Comparison of ENCODE assay signal across 8 cellular contexts in the genomic region with DNA sequence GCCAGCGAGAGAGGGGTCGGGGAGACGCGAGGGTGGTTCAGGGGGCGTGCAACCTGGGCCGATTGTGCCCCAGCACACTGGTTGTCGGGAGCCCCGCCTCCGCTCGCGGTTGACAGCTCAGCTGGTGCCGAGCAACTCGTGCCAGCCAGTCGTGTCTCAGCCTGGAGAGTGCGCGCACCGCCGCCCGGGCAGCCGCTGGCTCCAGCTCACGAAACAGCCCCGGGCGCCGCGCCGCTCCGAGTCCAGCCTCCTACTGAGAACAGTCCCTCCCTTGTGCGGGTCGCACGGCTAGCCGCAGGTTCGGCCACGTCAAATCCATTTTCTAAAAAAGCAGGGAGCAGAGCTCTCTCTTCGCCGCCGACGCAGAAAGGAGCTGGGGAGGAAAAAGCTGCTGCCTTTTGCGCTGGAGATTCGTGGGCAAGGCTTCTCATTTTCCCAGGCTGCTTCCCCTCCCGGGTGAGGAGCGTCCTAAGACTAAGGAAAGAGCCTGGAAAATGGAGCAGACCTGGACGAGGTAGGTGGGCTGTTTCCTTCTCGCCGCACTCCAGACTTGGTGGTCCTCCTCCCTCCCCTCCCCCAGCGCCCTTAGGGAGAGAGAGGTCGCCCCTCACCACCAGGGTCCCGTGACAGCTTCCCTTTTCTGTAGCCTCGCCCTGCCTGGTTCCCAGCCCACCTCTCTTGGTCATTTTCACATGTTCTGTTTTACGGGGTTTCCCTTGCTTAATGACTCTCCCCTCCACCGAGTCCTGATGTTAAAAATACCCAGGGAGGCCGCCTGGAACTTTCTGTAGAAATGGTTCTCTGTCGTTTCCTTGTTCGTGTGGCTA. TPM values are rescaled to one million over a fixed set of nuclear protein-coding genes. Genes with fewer than 3 reads are reported as not detected.
DNase-seq lines count a peak whose midpoint lies in the region; ATAC-seq and TF ChIP-seq lines count a peak whose summit lies in the region.
"Not testable (repeated sequence)": the region's sequence is repeated elsewhere in the genome, so short reads cannot be mapped to it uniquely, and the experiment has no call there.

No MANE protein-coding gene starts in this region.

- H3K4me1 ChIP-seq in HEK293 (ENCODE audit: control insufficient read depth, insufficient read depth, low read length); PC-9 (replicated peaks; ENCODE audit: insufficient read depth); right atrium auricular region; thoracic aorta (ENCODE audit: control insufficient read depth in 1 of 2, low read depth in 2 of 2): not testable (repeated sequence)

- not testable (repeated sequence) for H3K4me3 ChIP-seq in HEK293 (ENCODE audit: low read depth, low read length)
- H3K4me3 ChIP-seq in PC-9 (peak overlapping the region; percentile 46; the same call in 1 of the 2 replicates), epithelial cell of esophagus (ENCODE audit: low read length) (peak overlapping the region; percentile 19), right atrium auricular region (peak overlapping the region; percentile 17 to 39), thoracic aorta (peak overlapping the region; percentile 70)

- H3K27ac ChIP-seq in HEK293 (ENCODE audit: extremely low read depth, low read depth, low read length); PC-9: not testable (repeated sequence)
- H3K27ac ChIP-seq in right atrium auricular region (peak overlapping the region in 1 of 2 donors; percentile 61), thoracic aorta (peak overlapping the region; percentile 61 to 81)

- not testable (repeated sequence) for H3K9me3 ChIP-seq in HEK293 (ENCODE audit: control insufficient read depth, insufficient read depth, low read depth, low read length); PC-9 (ENCODE audit: insufficient read depth, low read depth); right atrium auricular region; thoracic aorta

- H3K4me2 ChIP-seq in PC-9 = peak overlapping the region; percentile 66

- peak in 1 of 2 experiments; percentile 22 for DNase-seq in PC-9
- peak in 1 of 2 donors; percentile 2 for DNase-seq in activated T-cell treated with anti-CD3 and anti-CD28 coated beads, Interleukin-2, amount 50 U/mL, for 72 hours
- not testable (repeated sequence) for DNase-seq in epithelial cell of esophagus (ENCODE audit: low read depth); right atrium auricular region (ENCODE audit: low spot score); natural killer cell treated with Interleukin-12 subunit alpha and Interleukin-12 subunit beta and Interleukin-15 and Interleukin-18, amount 100 ng/mL, for 72 hours (ENCODE audit: low spot score); thoracic aorta (ENCODE audit: low spot score)

- H3K27me3 ChIP-seq in PC-9 (ENCODE audit: insufficient read depth, low read depth); right atrium auricular region; thoracic aorta (replicated peaks; ENCODE audit: insufficient read depth): not testable (repeated sequence)

- H3K36me3 Mint-ChIP-seq in activated T-cell treated with anti-CD3 and anti-CD28 coated beads, Interleukin-2, amount 50 U/mL, for 72 hours (ENCODE audit: insufficient read depth in 2 of 2); natural killer cell treated with Interleukin-12 subunit alpha and Interleukin-12 subunit beta and Interleukin-15 and Interleukin-18, amount 100 ng/mL, for 72 hours: not testable (repeated sequence)

- ATAC-seq in GM18502 (IDR thresholded peaks at IDR 0.05; ENCODE audit: poor library complexity, unreplicated experiment) (peak; percentile 76), thoracic aorta (ENCODE audit: insufficient number of reproducible peaks, low FRiP score, low read depth) (peak; percentile 61)
- peak; percentile 97 to 98 for ATAC-seq in activated T-cell treated with anti-CD3 and anti-CD28 coated beads, Interleukin-2, amount 50 U/mL, for 72 hours (replicated peaks in 1 of 2)
- ATAC-seq in natural killer cell treated with Interleukin-12 subunit alpha and Interleukin-12 subunit beta and Interleukin-15 and Interleukin-18, amount 100 ng/mL, for 72 hours = peak; percentile 93

- not testable (repeated sequence) for H4K20me1 ChIP-seq in PC-9 (ENCODE audit: insufficient read depth)

- not testable (repeated sequence) for BruUV-seq in PC-9 (replicated peaks; lab: Mats Ljungman, UMichigan)

- H3K9me3 Mint-ChIP-seq in activated T-cell treated with anti-CD3 and anti-CD28 coated beads, Interleukin-2, amount 50 U/mL, for 72 hours; natural killer cell treated with Interleukin-12 subunit alpha and Interleukin-12 subunit beta and Interleukin-15 and Interleukin-18, amount 100 ng/mL, for 72 hours: not testable (repeated sequence)

- H3K36me3 ChIP-seq in HEK293 (ENCODE audit: control insufficient read depth in 2 of 2, insufficient read depth in 1 of 2, low read length in 2 of 2); PC-9 (ENCODE audit: low read depth); right atrium auricular region; thoracic aorta: not testable (repeated sequence)

- H3K4me1 Mint-ChIP-seq in activated T-cell treated with anti-CD3 and anti-CD28 coated beads, Interleukin-2, amount 50 U/mL, for 72 hours (ENCODE audit: low read depth); natural killer cell treated with Interleukin-12 subunit alpha and Interleukin-12 subunit beta and Interleukin-15 and Interleukin-18, amount 100 ng/mL, for 72 hours (ENCODE audit: low read depth in 2 of 2): not testable (repeated sequence)

- not testable (repeated sequence) for H3K27ac Mint-ChIP-seq in activated T-cell treated with anti-CD3 and anti-CD28 coated beads, Interleukin-2, amount 50 U/mL, for 72 hours; natural killer cell treated with Interleukin-12 subunit alpha and Interleukin-12 subunit beta and Interleukin-15 and Interleukin-18, amount 100 ng/mL, for 72 hours

- not testable (repeated sequence) for H3F3A ChIP-seq in PC-9 (ENCODE audit: insufficient read depth, low read depth)

- not testable (repeated sequence) for H2AFZ ChIP-seq in PC-9

- not testable (repeated sequence) for TF ChIP-seq CTCF in HEK293 (tag by site-specific recombination; IDR thresholded peaks at IDR 0.05); PC-9 (conservative IDR thresholded peaks at IDR 0.05); epithelial cell of esophagus (IDR thresholded peaks at IDR 0.05; ENCODE audit: insufficient read depth, low read depth, low read length, missing control alignments); right atrium auricular region (IDR thresholded peaks at IDR 0.05); thoracic aorta (IDR thresholded peaks at IDR 0.05)

- H3K9me2 ChIP-seq in PC-9 (ENCODE audit: insufficient read depth) = not testable (repeated sequence)

- H3K79me2 ChIP-seq in PC-9 (ENCODE audit: low read depth) = not testable (repeated sequence)

- not testable (repeated sequence) for H3K27me3 Mint-ChIP-seq in activated T-cell treated with anti-CD3 and anti-CD28 coated beads, Interleukin-2, amount 50 U/mL, for 72 hours (ENCODE audit: low read depth); natural killer cell treated with Interleukin-12 subunit alpha and Interleukin-12 subunit beta and Interleukin-15 and Interleukin-18, amount 100 ng/mL, for 72 hours

- H3K4me3 Mint-ChIP-seq in activated T-cell treated with anti-CD3 and anti-CD28 coated beads, Interleukin-2, amount 50 U/mL, for 72 hours; natural killer cell treated with Interleukin-12 subunit alpha and Interleukin-12 subunit beta and Interleukin-15 and Interleukin-18, amount 100 ng/mL, for 72 hours: not testable (repeated sequence)

- intact Hi-C loops in PC-9 (cut with micrococcal nuclease; ENCODE audit: unreplicated experiment) = not testable (repeated sequence)

- CTCF ChIA-PET in HEK293 (lab: Yijun Ruan, JAX); PC-9 (lab: Charles Lee): not testable (repeated sequence)

- POLR2A ChIA-PET in HEK293 (lab: Yijun Ruan, JAX); PC-9 (lab: Charles Lee; ENCODE audit: unreplicated experiment): not testable (repeated sequence)

TF ChIP-seq in HEK293, 187 proteins besides CTCF, POLR2A, EP300 and RAD21:
- TF ChIP-seq ZBTB26 (tag by site-specific recombination; optimal IDR thresholded peaks at IDR 0.05) = peak; percentile 12
TF ChIP-seq in HEK293: peak in this region for 1; not testable (repeated sequence) for 186.

RNA-seq across cellular contexts. Expression of gene SEC22B, which starts 56.7 kb away (rescaled TPM):
- total RNA-seq in PC-9 (2021) (16.5 and 25.1 TPM in 2 replicates), right atrium auricular region (10 to 100 TPM; 11.9 to 16.8 TPM), thoracic aorta (10 to 100 TPM; 24.9 to 44.8 TPM)
- 10 to 100 TPM; 16.8 to 21.2 TPM for total RNA-seq in activated T-cell treated with anti-CD3 and anti-CD28 coated beads, Interleukin-2, amount 50 U/mL, for 72 hours
- 10 to 100 TPM; 23.9 to 29.7 TPM for total RNA-seq in natural killer cell treated with Interleukin-12 subunit alpha and Interleukin-12 subunit beta and Interleukin-15 and Interleukin-18, amount 100 ng/mL, for 72 hours
